In genomic region chr3:45414823-45415222, GRCh38 we compare ENCODE assay signal across 15 cellular contexts. TPM values are rescaled to one million over a fixed set of nuclear protein-coding genes. Genes with fewer than 3 reads are reported as not detected.
DNase-seq lines count a peak whose midpoint lies in the region; ATAC-seq and TF ChIP-seq lines count a peak whose summit lies in the region.
"Had no signal": no experiment of that assay in that cellular context is flagged by ENCODE, and none has a peak within 500 bp of the region (broad histone marks: within the 10 kb centered on the region; RNA-seq: fewer than 3 reads in every experiment).

No MANE protein-coding gene starts in this region.

- WGBS in IMR-90 (ENCODE audit: extremely low coverage in 2 of 2, insufficient read length in 1 of 2), 2 experiments = 100% methylated on average over 1 of the region's 1 CpG; no CpG with 5 or more reads in 1 of the 2 experiments

- H2AK5ac ChIP-seq in IMR-90 (ENCODE audit: low read depth, low read length) = no peak overlapping the region

- H3K14ac ChIP-seq in IMR-90 (replicated peaks; ENCODE audit: low read depth, low read length) = no peak overlapping the region

- in situ Hi-C loops in IMR-90 (cut with MboI; ENCODE audit: low sequenced_read_pairs) = no loop called here

- BruUV-seq in IMR-90 (replicated peaks; lab: Mats Ljungman, UMichigan) = no TSS peak

- H3K4me3 ChIP-seq in IMR-90 (ENCODE audit: insufficient read depth, low read depth, low read length) (no peak overlapping the region), epithelial cell of esophagus (ENCODE audit: low read length) (no peak overlapping the region), right atrium auricular region (no peak overlapping the region)
- H3K4me3 ChIP-seq: thyroid gland had no signal

- H3K27me3 ChIP-seq in IMR-90 (ENCODE audit: control insufficient read depth, insufficient read depth, low read length) = no peaks in the 10 kb centered on the region
- no peaks in the 10 kb centered on the region for H3K27me3 ChIP-seq in right atrium auricular region
- H3K27me3 ChIP-seq: foreskin keratinocyte, thyroid gland had no signal

- H2BK120ac ChIP-seq in IMR-90 (ENCODE audit: low read depth, low read length) = no peak overlapping the region

- no peak overlapping the region for H2BK20ac ChIP-seq in IMR-90 (ENCODE audit: low read depth, low read length)

- H3K27ac ChIP-seq in IMR-90 (ENCODE audit: insufficient read depth, low read length) (no peak overlapping the region), right atrium auricular region (no peak overlapping the region)
- H3K27ac ChIP-seq: 22Rv1, foreskin keratinocyte, thyroid gland had no signal

- H4K20me1 ChIP-seq in IMR-90 (ENCODE audit: insufficient read depth, low read length) = no peaks in the 10 kb centered on the region

- H3K23ac ChIP-seq in IMR-90 (ENCODE audit: low read depth, low read length) = no peak overlapping the region

- H2BK5ac ChIP-seq in IMR-90 (ENCODE audit: low read depth, low read length, poor library complexity, severe bottlenecking) = no peak overlapping the region

- peaks cover 4 to 6% of the 10 kb centered on the region in 2 experiments; a peak in 1 of 4 replicates for H3K79me1 ChIP-seq in IMR-90 (ENCODE audit: low read depth in 1 of 2, low read length in 2 of 2)

- TF ChIP-seq RAD21 in IMR-90 (IDR thresholded peaks at IDR 0.05; ENCODE audit: low read length) = no peak

- ATAC-seq in GM19023 (IDR thresholded peaks at IDR 0.05; ENCODE audit: unreplicated experiment) = peak; percentile 52
- ATAC-seq in IMR-90 (ENCODE audit: low read depth) = no peak
- ATAC-seq: foreskin keratinocyte had no signal

- 0 out of 2 replicates have a peak, but pooled peaks cover 2% of the 10 kb centered on the region for H3K9me3 ChIP-seq in IMR-90 (ENCODE audit: control insufficient read depth, insufficient read depth, low read length)
- H3K9me3 ChIP-seq in right atrium auricular region = no peaks in the 10 kb centered on the region
- H3K9me3 ChIP-seq: thyroid gland had no signal

- no peak overlapping the region for H3K4me2 ChIP-seq in IMR-90 (ENCODE audit: low read depth, low read length)

- peaks cover 3% of the 10 kb centered on the region; the same call in 1 of the 2 replicates for H3K9me1 ChIP-seq in IMR-90 (ENCODE audit: insufficient read depth, low read length)

- peaks cover 13% of the 10 kb centered on the region for H3K36me3 ChIP-seq in IMR-90 (ENCODE audit: control insufficient read depth, insufficient read depth, low read length)
- peaks cover 5% of the 10 kb centered on the region for H3K36me3 ChIP-seq in right atrium auricular region

- TF ChIP-seq CTCF in IMR-90 (conservative IDR thresholded peaks at IDR 0.05; ENCODE audit: low read depth, low read length) (no peak), epithelial cell of esophagus (IDR thresholded peaks at IDR 0.05; ENCODE audit: insufficient read depth, low read depth, low read length, missing control alignments) (no peak), right atrium auricular region (IDR thresholded peaks at IDR 0.05) (no peak)

- DNase-seq in NCI-H2107 treated with DMSO at 0.1 percent for 48 hours (lab: John Stamatoyannopoulos, UW; ENCODE audit: unreplicated experiment) (peak; percentile 7), NCI-H2107 (lab: John Stamatoyannopoulos, UW) (no peak), IMR-90 (no peak), epithelial cell of esophagus (ENCODE audit: low read depth) (peak; percentile 67), NCI-H345 (lab: John Stamatoyannopoulos, UW) (no peak), right atrium auricular region (ENCODE audit: low spot score) (no peak)
- DNase-seq in stimulated activated CD4-positive, alpha-beta T cell treated with anti-CD3 and anti-CD28 coated beads, Interleukin-4, amount 100 ng/mL, for 24 hours = no peak
- DNase-seq: anterior cingulate cortex, Caco-2, natural killer cell, NCI-H1436 treated with DMSO at 0.1 percent for 48 hours, thyroid gland had no signal

- H4K5ac ChIP-seq in IMR-90 (ENCODE audit: low read depth, low read length) = no peak overlapping the region

- POLR2A ChIA-PET in IMR-90 (lab: Charles Lee; ENCODE audit: unreplicated experiment) = no interaction called here

- H3K56ac ChIP-seq in IMR-90 (ENCODE audit: extremely low read depth, insufficient read depth, low read length) = no peak overlapping the region

- H3K4me1 ChIP-seq in IMR-90 (ENCODE audit: control insufficient read depth, insufficient read depth, low read length) (no peaks in the 10 kb centered on the region), right atrium auricular region (no peaks in the 10 kb centered on the region)
- H3K4me1 ChIP-seq: foreskin keratinocyte, thyroid gland had no signal

- no peak overlapping the region for H4K91ac ChIP-seq in IMR-90 (ENCODE audit: insufficient read depth, low read depth, low read length)

- intact Hi-C loops in IMR-90 (cut with micrococcal nuclease) = no loop called here

- no peak overlapping the region for H3K18ac ChIP-seq in IMR-90 (ENCODE audit: low read depth, low read length)

- peak overlapping the region; percentile 57 for H2AK9ac ChIP-seq in IMR-90 (replicated peaks; ENCODE audit: low read depth, low read length, poor library complexity)

- H2AFZ ChIP-seq in IMR-90 (replicated peaks; ENCODE audit: low read length, poor library complexity) = no peak overlapping the region

- no peak overlapping the region for H3K9ac ChIP-seq in IMR-90 (ENCODE audit: low read depth, low read length)

- no peak overlapping the region for H2BK15ac ChIP-seq in IMR-90 (ENCODE audit: low read depth, low read length)

- dilution Hi-C loops in IMR-90 (cut with HindIII; ENCODE audit: low sequenced_read_pairs, unreplicated experiment) = no loop called here

- no peak overlapping the region for H4K8ac ChIP-seq in IMR-90 (ENCODE audit: low read depth in 2 of 2, low read length in 2 of 2)

- CTCF ChIA-PET in IMR-90 (lab: Yijun Ruan, JAX) = no interaction called here

- no peak for TF ChIP-seq POLR2A in IMR-90 (IDR thresholded peaks at IDR 0.05; ENCODE audit: low read depth, low read length)

- H3K4ac ChIP-seq in IMR-90 (ENCODE audit: low read depth, low read length) = no peak overlapping the region

TF ChIP-seq in IMR-90, 13 proteins besides CTCF, POLR2A, EP300 and RAD21:
- TF ChIP-seq FOS (IDR thresholded peaks at IDR 0.05; ENCODE audit: low read depth, low read length) = no peak
- TF ChIP-seq ELK1 (IDR thresholded peaks at IDR 0.05; ENCODE audit: borderline replicate concordance, low read depth, low read length) = no peak
- TF ChIP-seq, protein P1, sequence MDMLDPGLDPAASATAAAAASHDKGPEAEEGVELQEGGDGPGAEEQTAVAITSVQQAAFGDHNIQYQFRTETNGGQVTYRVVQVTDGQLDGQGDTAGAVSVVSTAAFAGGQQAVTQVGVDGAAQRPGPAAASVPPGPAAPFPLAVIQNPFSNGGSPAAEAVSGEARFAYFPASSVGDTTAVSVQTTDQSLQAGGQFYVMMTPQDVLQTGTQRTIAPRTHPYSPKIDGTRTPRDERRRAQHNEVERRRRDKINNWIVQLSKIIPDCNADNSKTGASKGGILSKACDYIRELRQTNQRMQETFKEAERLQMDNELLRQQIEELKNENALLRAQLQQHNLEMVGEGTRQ (IDR thresholded peaks at IDR 0.05; ENCODE audit: low read depth, low read length) = no peak
- no peak for TF ChIP-seq MXI1 (IDR thresholded peaks at IDR 0.05; ENCODE audit: borderline replicate concordance, low read depth, low read length)
- no peak for TF ChIP-seq MAZ (IDR thresholded peaks at IDR 0.05; ENCODE audit: borderline replicate concordance, low read depth, low read length)
- no peak for TF ChIP-seq RFX5 (IDR thresholded peaks at IDR 0.05; ENCODE audit: low read depth, low read length)
- TF ChIP-seq NFE2L2 (IDR thresholded peaks at IDR 0.05; ENCODE audit: low read depth, low read length) = no peak
- no peak for TF ChIP-seq SMC3 (IDR thresholded peaks at IDR 0.05; ENCODE audit: low read depth, low read length)
- TF ChIP-seq CHD1 (IDR thresholded peaks at IDR 0.05; ENCODE audit: low read depth, low read length) = no peak
- no peak for TF ChIP-seq BHLHE40 (IDR thresholded peaks at IDR 0.05; ENCODE audit: low read depth, low read length)
- TF ChIP-seq MAFK (IDR thresholded peaks at IDR 0.05; ENCODE audit: low read depth, low read length) = no peak
- TF ChIP-seq CEBPB (IDR thresholded peaks at IDR 0.05; ENCODE audit: low read depth, low read length) = no peak
- TF ChIP-seq RCOR1 (IDR thresholded peaks at IDR 0.05; ENCODE audit: insufficient replicate concordance, low read length) = no peak

RNA-seq across cellular contexts. Expression of gene LARS2, which starts 26.4 kb away (rescaled TPM):
- 30.0 and 30.3 TPM in 2 replicates for total RNA-seq in IMR-90 (2012; rRNA removed)
- 14.8 and 17.0 TPM in 2 replicates for polyA plus RNA-seq in IMR-90 (2012; rRNA removed)
- polyA plus RNA-seq in IMR-90 (2012; cell fraction: cytosol; rRNA removed) = 9.3 and 18.9 TPM in 2 replicates
- 11.8 and 12.5 TPM in 2 replicates for polyA plus RNA-seq in IMR-90 (2012; cell fraction: nucleus; rRNA removed; ENCODE audit: low replicate concordance)
- total RNA-seq in right atrium auricular region = 10 to 100 TPM in 1 of 2 donors, 1 to 10 TPM in 1; 8.5 to 14.7 TPM

Comparison
In these comparisons a context has a peak if more than half of its experiments do, and no peak if none do; other contexts are left out.
1. DNase-seq: peak in NCI-H2107 treated with DMSO at 0.1 percent for 48 hours (single experiment) and epithelial cell of esophagus (single experiment); none in NCI-H2107 (single experiment), IMR-90 (single experiment), stimulated activated CD4-positive, alpha-beta T cell treated with anti-CD3 and anti-CD28 coated beads, Interleukin-4, amount 100 ng/mL, for 24 hours (single experiment), NCI-H345 (single experiment) and right atrium auricular region (single experiment).